9 cellular contexts compared by ENCODE assay signal in the genomic region with DNA sequence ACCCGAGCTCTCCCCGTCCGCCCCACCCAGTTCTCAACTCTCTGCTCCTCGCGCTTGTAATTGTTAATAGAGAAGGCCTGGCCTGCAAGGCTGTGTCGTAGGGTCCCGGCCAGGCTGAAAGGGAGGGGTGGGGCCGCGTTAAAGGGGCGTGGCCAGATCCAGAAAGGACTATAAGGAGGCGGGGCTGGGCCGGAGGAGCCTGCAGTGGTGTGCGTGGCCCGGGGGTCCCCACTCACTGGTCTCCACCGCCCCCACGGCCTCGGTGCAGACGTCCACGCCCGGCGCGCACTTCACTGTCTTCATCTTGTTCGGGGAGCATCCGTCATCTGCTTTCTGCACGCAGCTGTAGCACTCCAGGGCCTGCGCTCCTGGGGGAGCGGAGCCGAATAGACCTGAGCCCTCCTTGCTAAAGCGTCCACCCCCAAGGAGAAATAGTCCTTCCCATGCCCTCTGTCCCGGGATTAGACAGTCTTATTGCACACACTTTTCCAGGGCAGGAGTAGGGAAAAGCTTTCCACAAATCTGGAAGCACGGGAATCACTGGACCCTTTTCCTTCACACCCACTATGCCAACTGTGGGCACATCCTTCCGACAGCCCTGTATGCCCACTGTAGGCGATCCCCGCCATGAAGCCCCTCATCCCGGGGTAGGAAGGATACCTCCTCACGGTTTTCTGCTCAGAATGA. TPM values are rescaled to one million over a fixed set of nuclear protein-coding genes. Genes with fewer than 3 reads are reported as not detected.
DNase-seq lines count a peak whose midpoint lies in the region; ATAC-seq and TF ChIP-seq lines count a peak whose summit lies in the region.
"Had no signal": no experiment of that assay in that cellular context is flagged by ENCODE, and none has a peak within 500 bp of the region (broad histone marks: within the 10 kb centered on the region; RNA-seq: fewer than 3 reads in every experiment).

No MANE protein-coding gene starts in this region.

- POLR2A ChIA-PET in GM10248 (lab: Yijun Ruan, JAX): interaction anchor here (0.6 to 1.7 kb wide), 3 partner anchors 40 to 150 kb away, joined by 3 to 5 read pairs (median 3); a partner anchor contains a TSS

- no peaks in the 10 kb centered on the region for H3K9me3 ChIP-seq in iPS-18a (ENCODE audit: control insufficient read depth, low read depth, low read length)

- H4K20me1 ChIP-seq in GM23338 (replicated peaks; ENCODE audit: insufficient read depth): no peaks in the 10 kb centered on the region

- H3K4me2 ChIP-seq in GM23338: peak overlapping the region; percentile 75

- H3K79me2 ChIP-seq in GM23338 (replicated peaks; ENCODE audit: insufficient read depth): no peaks in the 10 kb centered on the region

- TF ChIP-seq CTCF in GM10248 (IDR thresholded peaks at IDR 0.05; ENCODE audit: control extremely low read depth, extremely low read depth, low read depth, missing control alignments): no peak
- TF ChIP-seq CTCF in GM23338 (conservative IDR thresholded peaks at IDR 0.05; ENCODE audit: low read depth in 2 of 2): no peak

- DNase-seq in GM10248 (ENCODE audit: extremely low spot score) (peak; percentile 83), GM23338 (ENCODE audit: low spot score) (no peak), NCI-H2227 (lab: John Stamatoyannopoulos, UW; ENCODE audit: unreplicated experiment) (peak; percentile 72), anterior cingulate cortex (lab: John Stamatoyannopoulos, UW) (peak in 43 of 58 donors; percentile 7 to 78 (median 52)), NAMALWA (ENCODE audit: low spot score) (no peak)
- peak; percentile 82 for DNase-seq in stimulated activated CD4-positive, alpha-beta T cell treated with anti-CD3 and anti-CD28 coated beads, Interleukin-15, amount 100 ng/mL, for 24 hours
- DNase-seq in central memory CD4-positive, alpha-beta T cell: no peak

- peaks cover 4% of the 10 kb centered on the region for H3K4me1 Mint-ChIP-seq in GM23338

- H3K27ac Mint-ChIP-seq in GM23338: peak overlapping the region; percentile 96

- H3K4me3 Mint-ChIP-seq in GM23338: peak overlapping the region; percentile 94

- no peaks in the 10 kb centered on the region for H3K9me2 ChIP-seq in GM23338 (ENCODE audit: insufficient read depth)

- CTCF ChIA-PET in GM10248 (lab: Yijun Ruan, JAX): interaction anchor here (0.8 to 12.1 kb wide), 9 partner anchors 10 to 130 kb away, joined by 3 to 88 read pairs (median 6); no protein-coding TSS in a partner anchor

- no peaks in the 10 kb centered on the region for H3K9me3 Mint-ChIP-seq in GM23338

- H3K4me3 ChIP-seq in GM23338 (peak overlapping the region; percentile 89), iPS-18a (ENCODE audit: low read length) (peak overlapping the region; percentile 83)

- H3F3A ChIP-seq in GM23338 (replicated peaks; ENCODE audit: low read depth): peaks cover 14% of the 10 kb centered on the region

- H3K9ac ChIP-seq in iPS-18a (ENCODE audit: low read length): peak overlapping the region; percentile 23

- ATAC-seq in GM23338: peak; percentile 63

- H3K36me3 ChIP-seq in GM23338 (ENCODE audit: insufficient read depth) (no peaks in the 10 kb centered on the region), iPS-18a (ENCODE audit: control insufficient read depth, low read depth, low read length) (no peaks in the 10 kb centered on the region)

- H3K4me1 ChIP-seq in GM23338 (ENCODE audit: insufficient read depth) (peaks cover 15% of the 10 kb centered on the region), iPS-18a (ENCODE audit: control insufficient read depth, low read depth, low read length) (peaks cover 4% of the 10 kb centered on the region)

- H3K36me3 Mint-ChIP-seq in GM23338 (ENCODE audit: low read depth): no peaks in the 10 kb centered on the region

- peak overlapping the region; percentile 98 for H2AFZ ChIP-seq in GM23338

- peaks cover 14% of the 10 kb centered on the region for H3K27me3 Mint-ChIP-seq in GM23338 (ENCODE audit: insufficient read depth, low read depth, poor library complexity)

- peaks cover 26% of the 10 kb centered on the region for H3K27me3 ChIP-seq in GM23338 (ENCODE audit: insufficient read depth)
- H3K27me3 ChIP-seq in iPS-18a (ENCODE audit: control insufficient read depth, insufficient read depth, low read length): peaks cover 35% of the 10 kb centered on the region

- H3K27ac ChIP-seq in GM23338 (ENCODE audit: low read depth) (peak overlapping the region; percentile 74), iPS-18a (ENCODE audit: low read length) (no peak overlapping the region)

TF ChIP-seq in GM23338, 12 proteins besides CTCF, POLR2A, EP300 and RAD21:
- TF ChIP-seq, protein P1, sequence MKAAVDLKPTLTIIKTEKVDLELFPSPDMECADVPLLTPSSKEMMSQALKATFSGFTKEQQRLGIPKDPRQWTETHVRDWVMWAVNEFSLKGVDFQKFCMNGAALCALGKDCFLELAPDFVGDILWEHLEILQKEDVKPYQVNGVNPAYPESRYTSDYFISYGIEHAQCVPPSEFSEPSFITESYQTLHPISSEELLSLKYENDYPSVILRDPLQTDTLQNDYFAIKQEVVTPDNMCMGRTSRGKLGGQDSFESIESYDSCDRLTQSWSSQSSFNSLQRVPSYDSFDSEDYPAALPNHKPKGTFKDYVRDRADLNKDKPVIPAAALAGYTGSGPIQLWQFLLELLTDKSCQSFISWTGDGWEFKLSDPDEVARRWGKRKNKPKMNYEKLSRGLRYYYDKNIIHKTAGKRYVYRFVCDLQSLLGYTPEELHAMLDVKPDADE (IDR thresholded peaks at IDR 0.05): no peak
- no peak for TF ChIP-seq CREB1 (CRISPR knock-in tag; IDR thresholded peaks at IDR 0.05; ENCODE audit: low read depth)
- TF ChIP-seq NANOG (IDR thresholded peaks at IDR 0.05; ENCODE audit: borderline replicate concordance): no peak

RNA-seq across cellular contexts. Expression of a gene that starts 1.2 kb away (rescaled TPM):
- total RNA-seq in GM23338 (2014; rRNA removed; shearing (Covaris generic)): 3.0 and 3.3 TPM in 2 replicates
- polyA plus RNA-seq in GM23338 (2016; fragmentation: Nextera tagmentation; extraction: Ambion mirVana): 4.1 and 4.6 TPM in 2 replicates

RNA-seq across cellular contexts. Expression of a gene that starts 40.3 kb away (rescaled TPM):
- 10.2 and 15.4 TPM in 2 replicates for total RNA-seq in GM23338 (2014; rRNA removed; shearing (Covaris generic))
- 6.3 and 8.4 TPM in 2 replicates for polyA plus RNA-seq in GM23338 (2016; fragmentation: Nextera tagmentation; extraction: Ambion mirVana)

RNA-seq across cellular contexts. Expression of a gene that starts 49.5 kb away (rescaled TPM):
- not detected in 2 replicates for total RNA-seq in GM23338 (2014; rRNA removed; shearing (Covaris generic))
- polyA plus RNA-seq in GM23338 (2016; fragmentation: Nextera tagmentation; extraction: Ambion mirVana): not detected in 2 replicates
- total RNA-seq: T-helper 1 cell treated with Interleukin-12 subunit alpha and Interleukin-12 subunit beta and Interleukin-4 antibody, amounts not matched to agents 30 ng/mL and 1 ng/mL, for 36 hours had no signal

Comparison
In these comparisons a context has a peak if more than half of its experiments do, and no peak if none do; other contexts are left out.
1. DNase-seq: peak in GM10248 (single experiment), NCI-H2227 (single experiment), anterior cingulate cortex (43 of 58) and stimulated activated CD4-positive, alpha-beta T cell treated with anti-CD3 and anti-CD28 coated beads, Interleukin-15, amount 100 ng/mL, for 24 hours (single experiment); none in GM23338 (single experiment), NAMALWA (single experiment) and central memory CD4-positive, alpha-beta T cell (single experiment).